19 cellular contexts compared by ENCODE assay signal in the genomic region with DNA sequence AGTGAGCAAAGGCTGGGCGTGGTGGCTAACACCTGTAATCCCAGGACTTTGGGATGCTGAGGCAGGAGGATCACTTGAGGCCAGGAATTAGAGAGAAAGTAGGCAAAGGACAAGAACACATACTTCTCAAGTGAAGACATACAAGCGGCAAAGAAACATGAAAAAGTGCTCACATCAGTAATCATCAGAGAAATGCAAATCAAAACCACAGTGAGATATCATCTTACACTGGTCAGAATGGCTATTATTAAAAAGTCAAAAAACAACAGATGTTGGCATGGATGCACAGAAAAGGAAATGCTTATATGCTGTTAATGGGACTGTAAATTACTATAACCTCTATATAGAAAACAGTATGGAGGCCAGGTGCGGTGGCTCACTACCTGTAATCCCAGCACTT. TPM values are rescaled to one million over a fixed set of nuclear protein-coding genes. Genes with fewer than 3 reads are reported as not detected.
DNase-seq lines count a peak whose midpoint lies in the region; FAIRE-seq and TF ChIP-seq lines count a peak whose summit lies in the region.
"Had no signal": no experiment of that assay in that cellular context is flagged by ENCODE, and none has a peak within 500 bp of the region (broad histone marks: within the 10 kb centered on the region; RNA-seq: fewer than 3 reads in every experiment).

No MANE protein-coding gene starts in this region.

- H3K27me3 ChIP-seq in CD4-positive, alpha-beta memory T cell (ENCODE audit: insufficient read depth, low read length): no peaks in the 10 kb centered on the region
- H3K27me3 ChIP-seq in MM.1S (replicated peaks; ENCODE audit: insufficient read depth, low read length): no peaks in the 10 kb centered on the region
- no peaks in the 10 kb centered on the region for H3K27me3 ChIP-seq in HAP-1 (ENCODE audit: low read depth)
- no peaks in the 10 kb centered on the region for H3K27me3 ChIP-seq in smooth muscle cell (ENCODE audit: low read depth)
- H3K27me3 ChIP-seq: colonic mucosa had no signal

- H3F3A ChIP-seq in MM.1S (ENCODE audit: insufficient read depth, low read length) (peaks cover 58% of the 10 kb centered on the region), smooth muscle cell (ENCODE audit: low read depth) (no peaks in the 10 kb centered on the region)

- H3K36me3 Mint-ChIP-seq in CD4-positive, alpha-beta memory T cell: no peaks in the 10 kb centered on the region

- DNase-seq in CD4-positive, alpha-beta memory T cell: no peak
- DNase-seq in GM18507 (ENCODE audit: extremely low spot score, insufficient read length, low read depth): no peak
- peak; percentile 79 for DNase-seq in MM.1S
- peak; percentile 3 for DNase-seq in islet precursor cell
- no peak for DNase-seq in HAP-1 (ENCODE audit: low spot score in 2 of 2)
- no peak for DNase-seq in smooth muscle cell (lab: John Stamatoyannopoulos, UW; ENCODE audit: unreplicated experiment)
- no peak for DNase-seq in HT-29 (ENCODE audit: low spot score)
- DNase-seq: activated CD4-positive, alpha-beta T cell treated with anti-CD3 and anti-CD28 coated beads for 48 hours; activated naive CD4-positive, alpha-beta T cell treated with anti-CD3 and anti-CD28 coated beads, Interleukin-2, amount 10 ng/mL, durations not matched to agents 7 days and 5 days; colonic mucosa; DMS153; mammary epithelial cell; NCI-H1048; NCI-H2107; stimulated activated CD4-positive, alpha-beta T cell treated with anti-CD3 and anti-CD28 coated beads, Interleukin-4, amount 100 ng/mL, for 1 hour had no signal

- FAIRE-seq in GM18507 (lab: Jason Lieb, UNC): peak; percentile 80
- FAIRE-seq: keratinocyte, urothelium cell line had no signal

- H3K27ac ChIP-seq in CD4-positive, alpha-beta memory T cell (ENCODE audit: low read depth, low read length): no peak overlapping the region
- H3K27ac ChIP-seq in MM.1S (ENCODE audit: low read length) (peak overlapping the region; percentile 92), smooth muscle cell (ENCODE audit: low read depth) (no peak overlapping the region)
- H3K27ac ChIP-seq: colonic mucosa had no signal

- CTCF ChIA-PET in CD4-positive, alpha-beta memory T cell (lab: Charles Lee; ENCODE audit: partially characterized antibody): no interaction called here

- H3K4me2 ChIP-seq in MM.1S (ENCODE audit: low read depth, low read length) (peak overlapping the region; percentile 80), smooth muscle cell (no peak overlapping the region)
- H3K4me2 ChIP-seq: GM23338 had no signal

- no peaks in the 10 kb centered on the region for H3K9me3 ChIP-seq in CD4-positive, alpha-beta memory T cell (ENCODE audit: control insufficient read depth in 1 of 2, low read length in 2 of 2)
- H3K9me3 ChIP-seq in MM.1S (replicated peaks; ENCODE audit: insufficient read depth, low read length) (no peaks in the 10 kb centered on the region), HAP-1 (no peaks in the 10 kb centered on the region), smooth muscle cell (replicated peaks; ENCODE audit: low read depth) (no peaks in the 10 kb centered on the region)
- H3K9me3 ChIP-seq: colonic mucosa had no signal

- TF ChIP-seq CTCF in MM.1S (IDR thresholded peaks at IDR 0.05; ENCODE audit: low read length) (no peak), smooth muscle cell (IDR thresholded peaks at IDR 0.05; ENCODE audit: borderline replicate concordance, insufficient read depth, poor library complexity, severe bottlenecking) (no peak)

- H3K9me2 ChIP-seq in MM.1S (replicated peaks; ENCODE audit: insufficient read depth, low read length): no peaks in the 10 kb centered on the region

- peak overlapping the region in 4 of 7 donors; percentile 14 to 67 (median 44) for H3K27ac Mint-ChIP-seq in CD4-positive, alpha-beta memory T cell
- H3K27ac Mint-ChIP-seq: GM23338 had no signal

- H3K9ac ChIP-seq in MM.1S (ENCODE audit: low read length) (peak overlapping the region; percentile 65), smooth muscle cell (ENCODE audit: low read depth) (no peak overlapping the region)

- in situ Hi-C loops in HAP-1 (cut with MboI; ENCODE audit: low sequenced_read_pairs): no loop called here

- H2AFZ ChIP-seq in MM.1S (ENCODE audit: low read length): no peak overlapping the region
- no peak overlapping the region for H2AFZ ChIP-seq in smooth muscle cell (ENCODE audit: low read depth)
- H2AFZ ChIP-seq: GM23338 had no signal

- peaks cover 18 to 39% (median 31%) of the 10 kb centered on the region in 4 donors for H3K4me1 Mint-ChIP-seq in CD4-positive, alpha-beta memory T cell

- no peaks in the 10 kb centered on the region for H3K36me3 ChIP-seq in CD4-positive, alpha-beta memory T cell (ENCODE audit: insufficient read depth, low read length)
- H3K36me3 ChIP-seq in MM.1S (replicated peaks; ENCODE audit: insufficient read depth, low read length): no peaks in the 10 kb centered on the region
- no peaks in the 10 kb centered on the region for H3K36me3 ChIP-seq in HAP-1 (replicated peaks)
- H3K36me3 ChIP-seq in smooth muscle cell (ENCODE audit: low read depth): no peaks in the 10 kb centered on the region
- H3K36me3 ChIP-seq: colonic mucosa had no signal

- H3K4me3 Mint-ChIP-seq in CD4-positive, alpha-beta memory T cell: no peak overlapping the region
- H3K4me3 Mint-ChIP-seq: activated naive CD4-positive, alpha-beta T cell treated with anti-CD3 and anti-CD28 coated beads, Interleukin-2, amount 10 ng/mL, durations not matched to agents 7 days and 5 days; GM23338; nephron had no signal

- intact Hi-C loops in CD4-positive, alpha-beta memory T cell (cut with micrococcal nuclease): no loop called here

- H3K4me1 ChIP-seq in CD4-positive, alpha-beta memory T cell (ENCODE audit: insufficient read depth, low read length): peaks cover 31% of the 10 kb centered on the region
- H3K4me1 ChIP-seq in MM.1S (ENCODE audit: low read length): peaks cover 53% of the 10 kb centered on the region
- peaks cover 14% of the 10 kb centered on the region for H3K4me1 ChIP-seq in HAP-1
- no peaks in the 10 kb centered on the region for H3K4me1 ChIP-seq in smooth muscle cell (ENCODE audit: low read depth)
- H3K4me1 ChIP-seq: colonic mucosa had no signal

- H4K20me1 ChIP-seq in MM.1S (ENCODE audit: insufficient read depth, low read length) (no peaks in the 10 kb centered on the region), smooth muscle cell (ENCODE audit: low read depth) (peaks cover 31% of the 10 kb centered on the region)

- POLR2A ChIA-PET in CD4-positive, alpha-beta memory T cell (lab: Charles Lee; ENCODE audit: partially characterized antibody): no interaction called here

- H3K4me3 ChIP-seq in CD4-positive, alpha-beta memory T cell (ENCODE audit: low read length in 2 of 2): no peak overlapping the region
- H3K4me3 ChIP-seq in MM.1S (ENCODE audit: low read length) (peak overlapping the region; percentile 30), HAP-1 (no peak overlapping the region), smooth muscle cell (no peak overlapping the region)
- H3K4me3 ChIP-seq: colonic mucosa, GM23338 had no signal

- no peaks in the 10 kb centered on the region for H3K27me3 Mint-ChIP-seq in CD4-positive, alpha-beta memory T cell
- H3K27me3 Mint-ChIP-seq: activated naive CD4-positive, alpha-beta T cell treated with anti-CD3 and anti-CD28 coated beads, Interleukin-2, amount 10 ng/mL, durations not matched to agents 7 days and 5 days had no signal

- peaks cover 30% of the 10 kb centered on the region for H3K79me2 ChIP-seq in MM.1S (ENCODE audit: low read length)
- H3K79me2 ChIP-seq in smooth muscle cell (ENCODE audit: low read depth): peaks cover 32% of the 10 kb centered on the region

- 87% methylated on average over 3 of the region's 3 CpGs for WGBS in smooth muscle cell (ENCODE audit: low lambda C conversion rate)

- no peaks in the 10 kb centered on the region for H3K9me3 Mint-ChIP-seq in CD4-positive, alpha-beta memory T cell
- H3K9me3 Mint-ChIP-seq: activated naive CD4-positive, alpha-beta T cell treated with anti-CD3 and anti-CD28 coated beads, Interleukin-2, amount 10 ng/mL, durations not matched to agents 7 days and 5 days; GM23338; nephron had no signal

RNA-seq across cellular contexts. Expression of a gene that starts 12.2 kb away (rescaled TPM):
- 1 to 10 TPM; 5.7 to 6.7 TPM for total RNA-seq in CD4-positive, alpha-beta memory T cell
- under 1 TPM in 1 of 2 donors, not detected in 1; 0.87 TPM for polyA plus RNA-seq in CD4-positive, alpha-beta memory T cell
- total RNA-seq in smooth muscle cell: 2.6 and 3.6 TPM in 2 replicates
- polyA plus RNA-seq in smooth muscle cell: 3.1 and 3.5 TPM in 2 replicates
- total RNA-seq in HT-29 (2014; rRNA removed; shearing (Covaris generic)): 6.1 and 6.4 TPM in 2 replicates

RNA-seq across cellular contexts. Expression of a gene that starts 30.8 kb away (rescaled TPM):
- 10 to 100 TPM; 51.2 to 59.9 TPM for total RNA-seq in CD4-positive, alpha-beta memory T cell
- 1 to 10 TPM in 1 of 2 donors, not detected in 1; 7.7 TPM for polyA plus RNA-seq in CD4-positive, alpha-beta memory T cell
- total RNA-seq in smooth muscle cell: 21.9 and 37.8 TPM in 2 replicates
- polyA plus RNA-seq in smooth muscle cell: 8.1 and 11.9 TPM in 2 replicates
- 27.1 and 46.6 TPM in 2 replicates for total RNA-seq in HT-29 (2014; rRNA removed; shearing (Covaris generic))

RNA-seq across cellular contexts. Expression of a gene that starts 46.4 kb away (rescaled TPM):
- 100 to 1,000 TPM; 111 TPM for total RNA-seq in CD4-positive, alpha-beta memory T cell
- 10 to 100 TPM; 13.1 to 39.3 TPM for polyA plus RNA-seq in CD4-positive, alpha-beta memory T cell
- not detected in 2 replicates for total RNA-seq in smooth muscle cell
- 0.02 and 0.48 TPM in 2 replicates for polyA plus RNA-seq in smooth muscle cell
- not detected in 2 replicates for total RNA-seq in HT-29 (2014; rRNA removed; shearing (Covaris generic))
- polyA plus RNA-seq: keratinocyte, mammary epithelial cell had no signal

Comparison
In these comparisons a context has a peak if more than half of its experiments do, and no peak if none do; other contexts are left out.
1. DNase-seq: peak in MM.1S (single experiment) and islet precursor cell (single experiment); none in CD4-positive, alpha-beta memory T cell (0 of 5), GM18507 (single experiment), HAP-1 (0 of 2), smooth muscle cell (single experiment) and HT-29 (single experiment).
2. RNA of a gene that starts 46.4 kb away (total RNA-seq): 111 TPM in CD4-positive, alpha-beta memory T cell; not detected in smooth muscle cell and not detected in HT-29; every median in the first group is over 100 times any median in the second.